Comparison of ENCODE assay signal across 20 cellular contexts in genomic region chr6:148109732-148110131, GRCh38.
DNase-seq lines count a peak whose midpoint lies in the region; ATAC-seq, FAIRE-seq and TF ChIP-seq lines count a peak whose summit lies in the region.
"Had no signal": no experiment of that assay in that cellular context is flagged by ENCODE, and none has a peak within 500 bp of the region (broad histone marks: within the 10 kb centered on the region; RNA-seq: fewer than 3 reads in every experiment).

No MANE protein-coding gene starts in this region.

- no peak for TF ChIP-seq CTCF in epithelial cell of proximal tubule (conservative IDR thresholded peaks at IDR 0.05; ENCODE audit: low read depth, low read length)
- TF ChIP-seq CTCF in thyroid gland (IDR thresholded peaks at IDR 0.05): peak in 2 of 6 experiments; percentile 17 to 24
- no peak for TF ChIP-seq CTCF in PC-3 (conservative IDR thresholded peaks at IDR 0.05; ENCODE audit: low read depth, low read length)

- H3K4me1 ChIP-seq in thyroid gland (peaks cover 5 to 28% of the 10 kb centered on the region in 2 donors), PC-3 (ENCODE audit: insufficient read depth, low read length) (peaks cover 6% of the 10 kb centered on the region)

- CTCF ChIA-PET in PC-3 (lab: Charles Lee): no interaction called here

- H4K20me1 ChIP-seq in PC-3 (ENCODE audit: low read length): no peaks in the 10 kb centered on the region

- no peak for ATAC-seq in PC-3
- ATAC-seq: left cardiac atrium; sciatic nerve; stimulated activated naive CD8-positive, alpha-beta T cell treated with anti-CD3 and anti-CD28 coated beads, Interleukin-15, amount 100 ng/mL, for 72 hours had no signal

- no peak for TF ChIP-seq POLR2A in thyroid gland (IDR thresholded peaks at IDR 0.05)

- no peaks in the 10 kb centered on the region for H3F3A ChIP-seq in PC-3 (ENCODE audit: low read length, unreplicated experiment)

- BruUV-seq in PC-3 (replicated peaks; lab: Mats Ljungman, UMichigan): no TSS peak

- DNase-seq in NCI-H2196 (lab: John Stamatoyannopoulos, UW; ENCODE audit: unreplicated experiment) (peak; percentile 23), NCI-H2196 treated with DMSO at 0.1 percent for 48 hours (lab: John Stamatoyannopoulos, UW; ENCODE audit: unreplicated experiment) (no peak), NCI-H2227 (lab: John Stamatoyannopoulos, UW; ENCODE audit: unreplicated experiment) (peak; percentile 77), epithelial cell of proximal tubule (ENCODE audit: low read depth) (peak; percentile 64), thyroid gland (peak; percentile 99), PC-3 (no peak), frontal cortex (ENCODE audit: low spot score in 2 of 2) (no peak)
- no peak for DNase-seq in activated CD4-positive, alpha-beta T cell treated with anti-CD3 and anti-CD28 coated beads for 1 hour
- DNase-seq: activated naive CD4-positive, alpha-beta T cell treated with Interleukin-2 at 50 U/mL for 16 hours; activated T-cell treated with anti-CD3 and anti-CD28 coated beads for 4 hours; aorta; C1 segment of cervical spinal cord; left cardiac atrium; MV-4-11; NCI-H526 treated with DMSO at 0.1 percent for 48 hours; nucleus accumbens; stimulated activated CD4-positive, alpha-beta T cell treated with anti-CD3 and anti-CD28 coated beads, Interleukin-1b, Interleukin-23, amount 100 ng/mL, for 48 hours; stimulated activated naive CD8-positive, alpha-beta T cell treated with anti-CD3 and anti-CD28 coated beads, Interleukin-15, amount 100 ng/mL, for 72 hours had no signal

- no peaks in the 10 kb centered on the region for H3K79me2 ChIP-seq in PC-3 (ENCODE audit: low read length)

- H3K9me3 ChIP-seq in thyroid gland: no peaks in the 10 kb centered on the region
- no peaks in the 10 kb centered on the region for H3K9me3 ChIP-seq in PC-3 (ENCODE audit: low read length)
- H3K9me3 ChIP-seq: HAP-1 had no signal

- no peak overlapping the region for H2AFZ ChIP-seq in PC-3 (ENCODE audit: low read length)

- FAIRE-seq in frontal cortex (lab: Jason Lieb, UNC): no peak

- POLR2A ChIA-PET in PC-3 (lab: Charles Lee; ENCODE audit: unreplicated experiment): no interaction called here

- H3K4me3 ChIP-seq in epithelial cell of proximal tubule (ENCODE audit: low read depth, low read length) (no peak overlapping the region), thyroid gland (replicated peaks in 1 of 3) (no peak overlapping the region), PC-3 (ENCODE audit: low read length) (no peak overlapping the region)
- H3K4me3 ChIP-seq: HAP-1 had no signal

- no peaks in the 10 kb centered on the region for H3K27me3 ChIP-seq in thyroid gland
- no peaks in the 10 kb centered on the region for H3K27me3 ChIP-seq in PC-3 (ENCODE audit: low read length)

- intact Hi-C loops in thyroid gland (cut with DNase I): no loop called here
- intact Hi-C loops in PC-3 (cut with micrococcal nuclease): no loop called here

- no peak overlapping the region for H3K9ac ChIP-seq in PC-3 (ENCODE audit: low read length)

- no peaks in the 10 kb centered on the region for H3K9me2 ChIP-seq in PC-3 (replicated peaks; ENCODE audit: low read length)

- peak overlapping the region; percentile 66 to 71 (median 69) for H3K27ac ChIP-seq in thyroid gland
- H3K27ac ChIP-seq in PC-3 (ENCODE audit: low read length): no peak overlapping the region

- WGBS in thyroid gland, 2 donors: 34 to 38% methylated on average over 3 of the region's 3 CpGs

- no peak overlapping the region for H3K4me2 ChIP-seq in PC-3 (ENCODE audit: low read length)

- H3K36me3 ChIP-seq in thyroid gland: no peaks in the 10 kb centered on the region
- H3K36me3 ChIP-seq in PC-3 (ENCODE audit: low read depth, low read length): no peaks in the 10 kb centered on the region
- H3K36me3 ChIP-seq: HAP-1 had no signal

Comparison
In these comparisons a context has a peak if more than half of its experiments do, and no peak if none do; other contexts are left out.
1. DNase-seq: peak in NCI-H2196 (single experiment), NCI-H2227 (single experiment), epithelial cell of proximal tubule (single experiment) and thyroid gland (2 of 2); none in NCI-H2196 treated with DMSO at 0.1 percent for 48 hours (single experiment), activated CD4-positive, alpha-beta T cell treated with anti-CD3 and anti-CD28 coated beads for 1 hour (single experiment), PC-3 (single experiment) and frontal cortex (0 of 2).